ENCODE assay signal across 8 cellular contexts in the genomic region with DNA sequence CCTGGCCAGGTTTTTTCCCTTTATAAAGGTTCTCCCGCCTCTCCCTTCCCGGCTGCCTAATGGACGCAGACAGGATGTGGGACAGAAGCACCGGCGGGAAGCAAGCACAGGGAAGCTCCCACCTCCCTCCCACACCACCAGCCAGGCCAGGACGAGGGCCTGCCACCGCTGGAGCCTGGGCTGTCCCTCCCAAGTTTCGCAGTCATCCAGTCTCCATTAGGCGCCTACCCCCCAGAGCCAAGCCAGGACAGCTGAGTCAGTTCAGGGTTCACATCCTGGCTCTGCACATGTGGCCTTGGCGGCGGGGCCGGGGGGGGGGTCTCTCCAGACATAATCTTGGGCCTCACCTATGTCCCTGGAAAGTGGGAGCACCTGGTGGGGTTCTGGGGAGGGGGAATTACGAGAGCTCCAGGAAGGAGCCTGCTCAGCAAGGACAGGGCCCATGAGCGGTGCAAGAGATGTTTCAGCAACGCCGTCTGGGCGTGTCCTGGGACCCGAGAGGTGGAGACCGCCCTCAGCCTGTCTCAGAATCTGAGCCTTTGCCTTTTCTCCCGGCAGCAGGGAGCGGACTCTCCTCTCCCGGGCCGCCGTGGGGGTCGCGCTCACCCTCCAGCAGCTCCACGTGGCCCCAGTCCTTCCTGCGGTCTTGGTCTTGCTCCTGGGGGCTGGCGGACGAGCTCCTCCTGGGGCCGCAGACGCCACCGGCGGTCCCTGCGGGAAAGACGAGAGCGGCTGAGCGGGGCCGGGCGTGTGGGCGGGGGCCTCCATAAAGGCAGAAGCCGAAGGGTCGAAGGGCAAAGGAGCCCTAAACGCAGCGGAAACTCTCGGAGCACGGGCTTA. TPM values are rescaled to one million over a fixed set of nuclear protein-coding genes. Genes with fewer than 3 reads are reported as not detected.
DNase-seq lines count a peak whose midpoint lies in the region; ATAC-seq and TF ChIP-seq lines count a peak whose summit lies in the region.

No MANE protein-coding gene starts in this region.

- peak; percentile 46 for DNase-seq in COLO668 (lab: John Stamatoyannopoulos, UW; ENCODE audit: unreplicated experiment)
- DNase-seq in GM20000 (ENCODE audit: low spot score), result peak; percentile 84
- peak; percentile 36 for DNase-seq in IMR-90
- peak; percentile 64 to 71 for DNase-seq in activated CD4-positive, alpha-beta T cell treated with anti-CD3 and anti-CD28 coated beads, Interleukin-2, amount 50 U/mL, for 48 hours
- no peak for DNase-seq in esophagus squamous epithelium (lab: John Stamatoyannopoulos, UW)
- DNase-seq in occipital lobe (lab: John Stamatoyannopoulos, UW), result no peak

- POLR2A ChIA-PET in IMR-90 (lab: Charles Lee; ENCODE audit: unreplicated experiment), result no interaction called here

- CTCF ChIA-PET in IMR-90 (lab: Yijun Ruan, JAX), result interaction anchor here (0.5 kb wide), 2 partner anchors 28 to 295 kb away, joined by 3 read pairs; no protein-coding TSS in a partner anchor

- H3K18ac ChIP-seq in IMR-90 (ENCODE audit: low read depth, low read length), result no peak overlapping the region

- TF ChIP-seq POLR2A in IMR-90 (IDR thresholded peaks at IDR 0.05; ENCODE audit: low read depth, low read length) (no peak), esophagus squamous epithelium (IDR thresholded peaks at IDR 0.05) (no peak)

- no TSS peak for BruUV-seq in IMR-90 (replicated peaks; lab: Mats Ljungman, UMichigan)

- peak overlapping the region; percentile 75; the same call in 1 of the 2 replicates for H3K23ac ChIP-seq in IMR-90 (ENCODE audit: low read depth, low read length)

- no peak for TF ChIP-seq CTCF in GM20000 (IDR thresholded peaks at IDR 0.05; ENCODE audit: extremely low read depth, missing control alignments)
- no peak for TF ChIP-seq CTCF in IMR-90 (conservative IDR thresholded peaks at IDR 0.05; ENCODE audit: low read depth, low read length)
- TF ChIP-seq CTCF in esophagus squamous epithelium (IDR thresholded peaks at IDR 0.05), result no peak

- peak overlapping the region; percentile 68 to 90; a peak in 3 of 4 replicates for H4K8ac ChIP-seq in IMR-90 (ENCODE audit: low read depth in 2 of 2, low read length in 2 of 2)

- H3K27me3 ChIP-seq in IMR-90 (ENCODE audit: control insufficient read depth, insufficient read depth, low read length) (no peaks in the 10 kb centered on the region), esophagus squamous epithelium (no peaks in the 10 kb centered on the region), neuron (ENCODE audit: insufficient read depth, low read length) (no peaks in the 10 kb centered on the region)

- no peak overlapping the region for H2BK15ac ChIP-seq in IMR-90 (ENCODE audit: low read depth, low read length)

- peak overlapping the region; percentile 88 for H2AK5ac ChIP-seq in IMR-90 (ENCODE audit: low read depth, low read length)

- H3K4me1 ChIP-seq in IMR-90 (ENCODE audit: control insufficient read depth, insufficient read depth, low read length) (peaks cover 9% of the 10 kb centered on the region), esophagus squamous epithelium (peaks cover 19 to 31% (median 20%) of the 10 kb centered on the region in 3 donors), neuron (ENCODE audit: insufficient read depth, low read length) (peaks cover 9% of the 10 kb centered on the region)

- H3K9me3 ChIP-seq in IMR-90 (ENCODE audit: control insufficient read depth, insufficient read depth, low read length) (no peaks in the 10 kb centered on the region), esophagus squamous epithelium (no peaks in the 10 kb centered on the region), neuron (ENCODE audit: low read length) (no peaks in the 10 kb centered on the region)

- H3K9me1 ChIP-seq in IMR-90 (ENCODE audit: insufficient read depth, low read length), result no peaks in the 10 kb centered on the region; the same call in 1 of the 2 replicates

- peak overlapping the region; percentile 89 for H3K4ac ChIP-seq in IMR-90 (ENCODE audit: low read depth, low read length)

- 10% methylated on average over 38 of the region's 47 CpGs; no CpG with 5 or more reads in 1 of the 2 experiments for WGBS in IMR-90 (ENCODE audit: extremely low coverage in 2 of 2, insufficient read length in 1 of 2), 2 experiments
- WGBS in esophagus squamous epithelium, 2 donors, result 1% methylated on average over 18 of the region's 47 CpGs; no CpG with 5 or more reads in 1 of the 2 donors

- H3K4me3 ChIP-seq in IMR-90 (ENCODE audit: insufficient read depth, low read depth, low read length), result peak overlapping the region; percentile 58
- H3K4me3 ChIP-seq in esophagus squamous epithelium, result peak overlapping the region; percentile 70 to 95 (median 86)
- peak overlapping the region; percentile 71 for H3K4me3 ChIP-seq in neuron (ENCODE audit: low read length)

- dilution Hi-C loops in IMR-90 (cut with HindIII; ENCODE audit: low sequenced_read_pairs, unreplicated experiment), result no loop called here

- H2BK5ac ChIP-seq in IMR-90 (ENCODE audit: low read depth, low read length, poor library complexity, severe bottlenecking), result peak overlapping the region; percentile 3

- peaks cover 11% of the 10 kb centered on the region; the same call in 1 of the 2 replicates for H3K36me3 ChIP-seq in IMR-90 (ENCODE audit: control insufficient read depth, insufficient read depth, low read length)
- H3K36me3 ChIP-seq in esophagus squamous epithelium, result peaks cover 0 to 46% (median 16%) of the 10 kb centered on the region in 3 donors
- H3K36me3 ChIP-seq in neuron (ENCODE audit: insufficient read depth, low read length), result peaks cover 15% of the 10 kb centered on the region

- H2AFZ ChIP-seq in IMR-90 (replicated peaks; ENCODE audit: low read length, poor library complexity), result peak overlapping the region; percentile 95
- peak overlapping the region; percentile 49 for H2AFZ ChIP-seq in neuron (ENCODE audit: low read depth, low read length)

- peak overlapping the region; percentile 90 for H3K14ac ChIP-seq in IMR-90 (replicated peaks; ENCODE audit: low read depth, low read length)

- no peak overlapping the region; the same call in 1 of the 2 replicates for H2BK120ac ChIP-seq in IMR-90 (ENCODE audit: low read depth, low read length)

- no peak overlapping the region for H2BK20ac ChIP-seq in IMR-90 (ENCODE audit: low read depth, low read length)

- TF ChIP-seq RAD21 in IMR-90 (IDR thresholded peaks at IDR 0.05; ENCODE audit: low read length), result no peak

- H3K9ac ChIP-seq in IMR-90 (ENCODE audit: low read depth, low read length), result peak overlapping the region; percentile 63

- peak overlapping the region; percentile 42; the same call in 1 of the 2 replicates for H3K27ac ChIP-seq in IMR-90 (ENCODE audit: insufficient read depth, low read length)
- H3K27ac ChIP-seq in esophagus squamous epithelium, result peak overlapping the region; percentile 69 to 89 (median 76)

- peaks cover 7 to 34% of the 10 kb centered on the region in 2 experiments for H3K79me1 ChIP-seq in IMR-90 (ENCODE audit: low read depth in 1 of 2, low read length in 2 of 2)

- peak overlapping the region; percentile 87 for H3K4me2 ChIP-seq in IMR-90 (ENCODE audit: low read depth, low read length)

- H4K5ac ChIP-seq in IMR-90 (ENCODE audit: low read depth, low read length), result no peak overlapping the region

- H3K56ac ChIP-seq in IMR-90 (ENCODE audit: extremely low read depth, insufficient read depth, low read length), result no peak overlapping the region

- peaks cover 3% of the 10 kb centered on the region; the same call in 1 of the 2 replicates for H4K20me1 ChIP-seq in IMR-90 (ENCODE audit: insufficient read depth, low read length)

- H2AK9ac ChIP-seq in IMR-90 (replicated peaks; ENCODE audit: low read depth, low read length, poor library complexity), result peak overlapping the region; percentile 99

- peak overlapping the region; percentile 75; the same call in 1 of the 2 replicates for H4K91ac ChIP-seq in IMR-90 (ENCODE audit: insufficient read depth, low read depth, low read length)

- in situ Hi-C loops in IMR-90 (cut with MboI; ENCODE audit: low sequenced_read_pairs), result no loop called here

- ATAC-seq in IMR-90 (ENCODE audit: low read depth) (peak; percentile 63), HG02884 (IDR thresholded peaks at IDR 0.05; ENCODE audit: unreplicated experiment) (no peak)

- intact Hi-C loops in IMR-90 (cut with micrococcal nuclease) (loop anchor here (2.0 kb wide), 3 partner anchors 22 to 44 kb away; partner anchors contain the start of genes HCN2 and RNF126), esophagus squamous epithelium (cut with DNase I) (no loop called here)

RNA-seq across cellular contexts. Expression of gene POLRMT, which starts 0.9 kb away (rescaled TPM):
- total RNA-seq in IMR-90 (2012; rRNA removed) (9.9 and 10.3 TPM in 2 replicates), esophagus squamous epithelium (10 to 100 TPM; 23.5 to 32.3 (median 25.0) TPM), occipital lobe (12.5 TPM)
- polyA plus RNA-seq in IMR-90 (2012; rRNA removed), result 29.6 and 44.6 TPM in 2 replicates
- polyA plus RNA-seq in IMR-90 (2012; cell fraction: cytosol; rRNA removed), result 13.8 and 22.8 TPM in 2 replicates
- 96.1 and 272 TPM in 2 replicates for polyA plus RNA-seq in IMR-90 (2012; cell fraction: nucleus; rRNA removed; ENCODE audit: low replicate concordance)

RNA-seq across cellular contexts. Expression of gene FGF22, which starts 7.2 kb away (rescaled TPM):
- total RNA-seq in IMR-90 (2012; rRNA removed) (not detected in 2 replicates), esophagus squamous epithelium (1 to 10 TPM in 1 of 4 donors, under 1 TPM in 1, not detected in 2; 0.38 to 1.6 TPM), occipital lobe (0.62 TPM)
- polyA plus RNA-seq in IMR-90 (2012; rRNA removed), result 0.14 and 0.24 TPM in 2 replicates
- 0.21 and 0.22 TPM in 2 replicates for polyA plus RNA-seq in IMR-90 (2012; cell fraction: cytosol; rRNA removed)
- 0.40 and 2.1 TPM in 2 replicates for polyA plus RNA-seq in IMR-90 (2012; cell fraction: nucleus; rRNA removed; ENCODE audit: low replicate concordance)

RNA-seq across cellular contexts. Expression of gene RNF126, which starts 30.6 kb away (rescaled TPM):
- 7.0 and 8.6 TPM in 2 replicates for total RNA-seq in IMR-90 (2012; rRNA removed)
- polyA plus RNA-seq in IMR-90 (2012; rRNA removed), result 25.8 and 27.4 TPM in 2 replicates
- 32.5 and 45.6 TPM in 2 replicates for polyA plus RNA-seq in IMR-90 (2012; cell fraction: cytosol; rRNA removed)
- polyA plus RNA-seq in IMR-90 (2012; cell fraction: nucleus; rRNA removed; ENCODE audit: low replicate concordance), result 38.8 and 87.7 TPM in 2 replicates
- 100 to 1,000 TPM in 2 of 4 donors, 10 to 100 TPM in 2; 82.1 to 118 (median 98.4) TPM for total RNA-seq in esophagus squamous epithelium
- 10.8 TPM for total RNA-seq in occipital lobe

RNA-seq across cellular contexts. Expression of gene HCN2, which starts 42.8 kb away (rescaled TPM):
- total RNA-seq in IMR-90 (2012; rRNA removed), result 0.56 and 0.72 TPM in 2 replicates
- 2.0 and 2.6 TPM in 2 replicates for polyA plus RNA-seq in IMR-90 (2012; rRNA removed)
- polyA plus RNA-seq in IMR-90 (2012; cell fraction: cytosol; rRNA removed), result 1.5 and 5.2 TPM in 2 replicates
- 1.3 and 4.0 TPM in 2 replicates for polyA plus RNA-seq in IMR-90 (2012; cell fraction: nucleus; rRNA removed; ENCODE audit: low replicate concordance)
- total RNA-seq in esophagus squamous epithelium, result under 1 TPM in 3 of 4 donors, not detected in 1; 0.15 to 0.57 (median 0.29) TPM
- 8.0 TPM for total RNA-seq in occipital lobe

RNA-seq across cellular contexts. Expression of gene FSTL3, which starts 43.7 kb away (rescaled TPM):
- total RNA-seq in IMR-90 (2012; rRNA removed) (32.3 and 39.4 TPM in 2 replicates), esophagus squamous epithelium (10 to 100 TPM in 3 of 4 donors, 1 to 10 TPM in 1; 4.4 to 43.3 (median 17.7) TPM), occipital lobe (3.3 TPM)
- 76.9 and 107 TPM in 2 replicates for polyA plus RNA-seq in IMR-90 (2012; rRNA removed)
- polyA plus RNA-seq in IMR-90 (2012; cell fraction: cytosol; rRNA removed), result 42.3 and 113 TPM in 2 replicates
- 262 and 579 TPM in 2 replicates for polyA plus RNA-seq in IMR-90 (2012; cell fraction: nucleus; rRNA removed; ENCODE audit: low replicate concordance)

Comparison
In these comparisons a context has a peak if more than half of its experiments do, and no peak if none do; other contexts are left out.
1. DNase-seq: peak in COLO668 (single experiment), GM20000 (single experiment), IMR-90 (single experiment) and activated CD4-positive, alpha-beta T cell treated with anti-CD3 and anti-CD28 coated beads, Interleukin-2, amount 50 U/mL, for 48 hours (2 of 2); none in esophagus squamous epithelium (single experiment) and occipital lobe (single experiment).
2. Peak in every context shown above with its lines, with median percentiles within 50 percentile points of each other: H3K4me3 ChIP-seq.